Comparison of ENCODE assay signal across 8 cellular contexts in the genomic region with DNA sequence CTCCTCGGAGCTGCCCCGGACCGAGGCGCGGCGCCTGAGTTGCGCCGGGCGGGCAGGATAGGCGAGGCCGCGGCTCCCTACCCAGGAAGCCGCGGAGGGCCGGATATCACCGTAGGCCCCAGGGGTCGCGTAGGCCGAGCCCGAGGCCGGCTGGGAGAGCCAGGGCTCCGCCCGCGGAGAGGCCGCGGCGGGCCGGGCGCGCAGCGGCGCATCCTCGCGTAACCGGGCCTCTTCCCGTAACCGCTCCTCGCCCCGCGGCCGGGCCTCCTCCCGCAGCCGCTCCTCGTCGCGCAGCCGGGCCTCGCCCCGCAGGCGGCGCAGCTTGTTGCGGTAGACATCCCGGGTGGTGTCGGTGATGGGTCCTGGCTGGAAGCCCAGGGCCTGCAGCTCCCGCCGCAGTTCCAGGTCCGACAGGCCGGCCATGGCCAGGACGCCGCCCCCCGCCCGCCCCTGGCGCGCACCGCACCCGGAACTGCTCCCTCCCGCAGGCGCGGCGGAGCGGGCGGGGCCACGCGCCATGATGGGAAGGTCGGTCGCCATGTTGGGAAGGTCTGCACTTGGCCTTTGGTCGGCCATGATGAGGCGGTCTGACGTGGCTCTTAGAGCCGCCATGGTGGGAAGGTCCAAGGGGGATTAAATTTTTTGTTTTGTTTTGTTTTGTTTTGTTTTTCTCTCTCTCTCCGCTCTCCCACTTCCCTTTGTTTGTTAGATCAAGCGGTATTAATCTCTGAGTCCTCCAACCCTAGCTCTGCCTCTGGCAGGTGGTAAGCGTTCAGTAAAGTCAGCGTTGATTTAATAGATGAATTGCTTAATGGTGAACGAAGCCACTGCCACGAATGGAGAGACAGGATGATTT. TPM values are rescaled to one million over a fixed set of nuclear protein-coding genes. Genes with fewer than 3 reads are reported as not detected.
A peak's percentile ranks its signal among the peaks of the same experiment; 100 is the strongest.
DNase-seq lines count a peak whose midpoint lies in the region; ATAC-seq and TF ChIP-seq lines count a peak whose summit lies in the region.

LEMD2 (minus strand) TSS at position 437 of the 856 bp plus-strand sequence; CDS start at position 423, 14 bp downstream.

- H3K4me3 Mint-ChIP-seq in activated CD4-positive, alpha-beta T cell treated with anti-CD3 and anti-CD28 coated beads, Interleukin-2, amount 10 ng/mL, durations not matched to agents 24 days and 14 days, result peak within 1 kb of the TSS; percentile 88

- H3K36me3 Mint-ChIP-seq in activated CD4-positive, alpha-beta T cell treated with anti-CD3 and anti-CD28 coated beads, Interleukin-2, amount 10 ng/mL, durations not matched to agents 24 days and 14 days (ENCODE audit: low read depth), result peaks cover 23% of the 10 kb centered on the region

- H3K27me3 ChIP-seq in BE2C (no peaks in the 10 kb centered on the region), colonic mucosa (no peaks in the 10 kb centered on the region)

- peak within 1 kb of the TSS; percentile 62 for H3K4me3 ChIP-seq in BE2C (ENCODE audit: low read depth, low read length)
- H3K4me3 ChIP-seq in colonic mucosa, result peak within 1 kb of the TSS; percentile 99

- intact Hi-C loops in activated CD4-positive, alpha-beta T cell treated with anti-CD3 and anti-CD28 coated beads, Interleukin-2, amount 10 ng/mL, durations not matched to agents 24 days and 14 days (cut with micrococcal nuclease), result loop anchor here (1.0 to 10.0 kb wide), 3 partner anchors 78 to 446 kb away; partner anchors contain the start of genes HMGA1 and UQCC2
- intact Hi-C loops in colonic mucosa (cut with DNase I), result no loop called here

- peak within 1 kb of the TSS; percentile 98 for H3K27ac ChIP-seq in colonic mucosa

- peak within 1 kb of the TSS; percentile 93 for H3K27ac Mint-ChIP-seq in activated CD4-positive, alpha-beta T cell treated with anti-CD3 and anti-CD28 coated beads, Interleukin-2, amount 10 ng/mL, durations not matched to agents 24 days and 14 days

- H3K9me3 ChIP-seq in BE2C (no peaks in the 10 kb centered on the region), colonic mucosa (no peaks in the 10 kb centered on the region)

- peaks cover 18% of the 10 kb centered on the region for H3K27me3 Mint-ChIP-seq in activated CD4-positive, alpha-beta T cell treated with anti-CD3 and anti-CD28 coated beads, Interleukin-2, amount 10 ng/mL, durations not matched to agents 24 days and 14 days

- DNase-seq in BE2C (peak; percentile 95), GM19240 (ENCODE audit: insufficient read length, low spot score) (peak; percentile 93), NCI-H526 treated with DMSO at 0.1 percent for 48 hours (lab: John Stamatoyannopoulos, UW) (peak; percentile 82), colonic mucosa (peak; percentile 96), left kidney (ENCODE audit: low read depth, low spot score) (peak; percentile 98)
- peak; percentile 99 for DNase-seq in activated CD4-positive, alpha-beta T cell treated with anti-CD3 and anti-CD28 coated beads, Interleukin-2, amount 10 ng/mL, durations not matched to agents 24 days and 14 days
- peak; percentile 90 for DNase-seq in stimulated activated CD4-positive, alpha-beta T cell treated with anti-CD3 and anti-CD28 coated beads, Interleukin-1b, Interleukin-23, amount 100 ng/mL, for 48 hours

- ATAC-seq in HG03457 (IDR thresholded peaks at IDR 0.05; ENCODE audit: unreplicated experiment), result peak; percentile 68

- peaks cover 9% of the 10 kb centered on the region for H3K9me3 Mint-ChIP-seq in activated CD4-positive, alpha-beta T cell treated with anti-CD3 and anti-CD28 coated beads, Interleukin-2, amount 10 ng/mL, durations not matched to agents 24 days and 14 days

- H3K9ac ChIP-seq in colonic mucosa (ENCODE audit: low read depth in 2 of 2, low read length in 2 of 2), result peak within 1 kb of the TSS; percentile 63 to 97

- peaks cover 40% of the 10 kb centered on the region for H3K4me1 Mint-ChIP-seq in activated CD4-positive, alpha-beta T cell treated with anti-CD3 and anti-CD28 coated beads, Interleukin-2, amount 10 ng/mL, durations not matched to agents 24 days and 14 days

- TF ChIP-seq CTCF in BE2C (IDR thresholded peaks at IDR 0.05; ENCODE audit: low read depth, low read length), result no peak
- TF ChIP-seq CTCF in colonic mucosa (IDR thresholded peaks at IDR 0.05), result no peak

- H3K36me3 ChIP-seq in BE2C (peaks cover 2% of the 10 kb centered on the region), colonic mucosa (no peaks in the 10 kb centered on the region)

- H3K4me1 ChIP-seq in BE2C (peaks cover 6% of the 10 kb centered on the region; the same call in 1 of the 2 replicates), colonic mucosa (peaks cover 7% of the 10 kb centered on the region)

RNA-seq across cellular contexts. Expression of gene LEMD2, which starts in this region (rescaled TPM):
- 82.1 TPM for polyA plus RNA-seq in BE2C (2012; ENCODE audit: insufficient read depth, insufficient read length, low read depth)
- total RNA-seq in activated CD4-positive, alpha-beta T cell treated with anti-CD3 and anti-CD28 coated beads, Interleukin-2, amount 10 ng/mL, durations not matched to agents 24 days and 14 days, result 64.3 and 66.4 TPM in 2 replicates
- 10 to 100 TPM; 61.6 to 68.1 TPM for total RNA-seq in colonic mucosa

Comparison
In these comparisons a context has a peak if more than half of its experiments do, and no peak if none do; other contexts are left out.
1. Peak in every context shown above with its lines: DNase-seq, ATAC-seq, H3K4me3 ChIP-seq and H3K27ac ChIP-seq.